19 cellular contexts compared by ENCODE assay signal in genomic region chr20:24657878-24658620, GRCh38.
"Had no signal": no experiment of that assay in that cellular context is flagged by ENCODE, and none has a peak within 500 bp of the region (broad histone marks: within the 10 kb centered on the region; RNA-seq: fewer than 3 reads in every experiment).

No MANE protein-coding gene starts in this region.

- H2AFZ ChIP-seq: neural progenitor cell had no signal

- H3K4me2 ChIP-seq: neural progenitor cell had no signal

- H3K4me3 ChIP-seq: esophagus squamous epithelium, neural progenitor cell, pancreas, spleen, thyroid gland had no signal

- H3K9me3 Mint-ChIP-seq: activated CD4-positive, alpha-beta T cell treated with anti-CD3 and anti-CD28 coated beads, Interleukin-2, amount 10 ng/mL, durations not matched to agents 24 days and 14 days; activated naive CD4-positive, alpha-beta T cell treated with anti-CD3 and anti-CD28 coated beads, Interleukin-2, amount 10 ng/mL, durations not matched to agents 7 days and 5 days; activated naive CD8-positive, alpha-beta T cell treated with anti-CD3 and anti-CD28 coated beads, Interleukin-2, amount 50 U/mL, for 24 hours; activated T-cell treated with anti-CD3 and anti-CD28 coated beads, Interleukin-2, amount 50 U/mL, for 4 hours; effector memory CD8-positive, alpha-beta T cell; naive thymus-derived CD4-positive, alpha-beta T cell; neural progenitor cell had no signal

- H3K4me3 Mint-ChIP-seq: activated CD4-positive, alpha-beta T cell treated with anti-CD3 and anti-CD28 coated beads, Interleukin-2, amount 10 ng/mL, durations not matched to agents 24 days and 14 days; activated CD8-positive, alpha-beta T cell treated with anti-CD3 and anti-CD28 coated beads, Interleukin-2, amount 10 ng/mL, durations not matched to agents 7 days and 5 days; activated naive CD4-positive, alpha-beta T cell treated with anti-CD3 and anti-CD28 coated beads, Interleukin-2, amount 10 ng/mL, durations not matched to agents 7 days and 5 days; activated naive CD8-positive, alpha-beta T cell treated with anti-CD3 and anti-CD28 coated beads, Interleukin-2, amount 50 U/mL, for 24 hours; activated T-cell treated with anti-CD3 and anti-CD28 coated beads, Interleukin-2, amount 50 U/mL, for 4 hours; effector memory CD8-positive, alpha-beta T cell; naive thymus-derived CD4-positive, alpha-beta T cell; neural progenitor cell had no signal

- H3K27me3 Mint-ChIP-seq: activated CD4-positive, alpha-beta T cell treated with anti-CD3 and anti-CD28 coated beads, Interleukin-2, amount 10 ng/mL, durations not matched to agents 24 days and 14 days; activated naive CD4-positive, alpha-beta T cell treated with anti-CD3 and anti-CD28 coated beads, Interleukin-2, amount 10 ng/mL, durations not matched to agents 7 days and 5 days had no signal

- H3K36me3 ChIP-seq: esophagus squamous epithelium, neural progenitor cell, pancreas, spleen, thyroid gland had no signal

- H3K9me3 ChIP-seq: esophagus squamous epithelium, pancreas, spleen, thyroid gland had no signal

- DNase-seq: activated CD4-positive, alpha-beta T cell treated with anti-CD3 and anti-CD28 coated beads, Interleukin-2, amount 10 ng/mL, durations not matched to agents 24 days and 14 days; activated CD8-positive, alpha-beta memory T cell treated with anti-CD3 and anti-CD28 coated beads, Interleukin-2, amount 50 U/mL, for 4 hours; activated CD8-positive, alpha-beta T cell treated with anti-CD3 and anti-CD28 coated beads, Interleukin-2, amount 10 ng/mL, durations not matched to agents 7 days and 5 days; activated effector memory CD4-positive, alpha-beta T cell treated with Interleukin-2 at 50 U/mL for 16 hours; activated naive CD4-positive, alpha-beta T cell treated with anti-CD3 and anti-CD28 coated beads, Interleukin-2, amount 10 ng/mL, durations not matched to agents 7 days and 5 days; activated naive CD8-positive, alpha-beta T cell treated with anti-CD3 and anti-CD28 coated beads, Interleukin-2, amount 50 U/mL, for 24 hours; activated T-cell treated with anti-CD3 and anti-CD28 coated beads, Interleukin-2, amount 50 U/mL, for 4 hours; effector memory CD8-positive, alpha-beta T cell; esophagus squamous epithelium; mesenchymal stem cell; naive thymus-derived CD4-positive, alpha-beta T cell; spleen; stimulated activated naive CD4-positive, alpha-beta T cell; T-helper 1 cell; T-helper 9 cell; thyroid gland had no signal

- H3K4me1 ChIP-seq: esophagus squamous epithelium, neural progenitor cell, pancreas, spleen, thyroid gland had no signal

- H3K27ac ChIP-seq: esophagus squamous epithelium, neural progenitor cell, pancreas, spleen, thyroid gland had no signal

- H3K27ac Mint-ChIP-seq: activated CD4-positive, alpha-beta T cell treated with anti-CD3 and anti-CD28 coated beads, Interleukin-2, amount 10 ng/mL, durations not matched to agents 24 days and 14 days; activated CD8-positive, alpha-beta T cell treated with anti-CD3 and anti-CD28 coated beads, Interleukin-2, amount 10 ng/mL, durations not matched to agents 7 days and 5 days; activated naive CD4-positive, alpha-beta T cell treated with anti-CD3 and anti-CD28 coated beads, Interleukin-2, amount 10 ng/mL, durations not matched to agents 7 days and 5 days; activated naive CD8-positive, alpha-beta T cell treated with anti-CD3 and anti-CD28 coated beads, Interleukin-2, amount 50 U/mL, for 24 hours; effector memory CD8-positive, alpha-beta T cell; naive thymus-derived CD4-positive, alpha-beta T cell had no signal

- H3K9ac ChIP-seq: neural progenitor cell had no signal

- H3K27me3 ChIP-seq: neural progenitor cell, pancreas, thyroid gland had no signal

- H3K4me1 Mint-ChIP-seq: activated CD4-positive, alpha-beta T cell treated with anti-CD3 and anti-CD28 coated beads, Interleukin-2, amount 10 ng/mL, durations not matched to agents 24 days and 14 days; activated naive CD4-positive, alpha-beta T cell treated with anti-CD3 and anti-CD28 coated beads, Interleukin-2, amount 10 ng/mL, durations not matched to agents 7 days and 5 days; activated naive CD8-positive, alpha-beta T cell treated with anti-CD3 and anti-CD28 coated beads, Interleukin-2, amount 50 U/mL, for 24 hours had no signal

- H3K36me3 Mint-ChIP-seq: activated naive CD4-positive, alpha-beta T cell treated with anti-CD3 and anti-CD28 coated beads, Interleukin-2, amount 10 ng/mL, durations not matched to agents 7 days and 5 days; naive thymus-derived CD4-positive, alpha-beta T cell; neural progenitor cell had no signal

- ATAC-seq: activated CD8-positive, alpha-beta T cell treated with anti-CD3 and anti-CD28 coated beads, Interleukin-2, amount 10 ng/mL, durations not matched to agents 7 days and 5 days; activated naive CD8-positive, alpha-beta T cell treated with anti-CD3 and anti-CD28 coated beads, Interleukin-2, amount 50 U/mL, for 24 hours; activated T-cell treated with anti-CD3 and anti-CD28 coated beads, Interleukin-2, amount 50 U/mL, for 4 hours; effector memory CD8-positive, alpha-beta T cell; naive thymus-derived CD4-positive, alpha-beta T cell; sciatic nerve had no signal
